Comparison of ENCODE assay signal across 1 cellular context in genomic region chr7:151890355-151891004, GRCh38.
TF ChIP-seq lines count a peak whose summit lies in the region.

No MANE protein-coding gene starts in this region.

TF ChIP-seq in H1, 55 proteins besides CTCF, POLR2A, EP300 and RAD21 (continued from another document):
- no peak for TF ChIP-seq POU5F1 (IDR thresholded peaks at IDR 0.05; ENCODE audit: low read depth, low read length)
